ENCODE assay signal across 8 cellular contexts in genomic region chr17:45341389-45342158, GRCh38. TPM values are rescaled to one million over a fixed set of nuclear protein-coding genes. Genes with fewer than 3 reads are reported as not detected.
DNase-seq lines count a peak whose midpoint lies in the region; FAIRE-seq and TF ChIP-seq lines count a peak whose summit lies in the region.

No MANE protein-coding gene starts in this region.

- no peaks in the 10 kb centered on the region for H3K9me3 ChIP-seq in SK-N-MC (ENCODE audit: low read depth, low read length)

- peak; percentile 96 for TF ChIP-seq POLR2A in H54 (IDR thresholded peaks at IDR 0.05; ENCODE audit: low read depth, low read length)

- no peak overlapping the region for H3K9ac ChIP-seq in SK-N-MC (ENCODE audit: insufficient read length)

- peak; percentile 80 for FAIRE-seq in H54 (lab: Jason Lieb, UNC)

- intact Hi-C loops in cardiac septum (cut with DNase I): no loop called here

- H3K36me3 ChIP-seq in SK-N-MC (ENCODE audit: insufficient read depth, low read length): no peaks in the 10 kb centered on the region

- peak overlapping the region; percentile 37; the same call in 1 of the 2 replicates for H3K4me3 ChIP-seq in SK-N-MC
- peak overlapping the region; percentile 1 for H3K4me3 ChIP-seq in skeletal muscle cell (ENCODE audit: low read depth, low read length)

- no peak overlapping the region for H3K27ac ChIP-seq in SK-N-MC

- DNase-seq in H54 (ENCODE audit: insufficient read length, low spot score): peak; percentile 95
- no peak for DNase-seq in SK-N-MC (ENCODE audit: low read depth, low spot score)
- DNase-seq in cardiac septum (ENCODE audit: low spot score): peak; percentile 78
- peak; percentile 91 for DNase-seq in skeletal muscle cell (ENCODE audit: low read depth)
- DNase-seq in C1 segment of cervical spinal cord (lab: John Stamatoyannopoulos, UW): no peak
- DNase-seq in activated gamma-delta T cell treated with Interleukin-2 at 50 U/mL for 16 hours: no peak
- no peak for DNase-seq in activated CD4-positive, alpha-beta T cell treated with anti-CD3 and anti-CD28 coated beads for 4 hours
- DNase-seq in stimulated activated CD4-positive, alpha-beta T cell treated with anti-CD3 and anti-CD28 coated beads, Interleukin-2, amount 100 ng/mL, for 24 hours: no peak

RNA-seq across cellular contexts. Expression of gene MAP3K14, which starts 24.8 kb away (rescaled TPM):
- 14.6 TPM for total RNA-seq in cardiac septum

Comparison
In these comparisons a context has a peak if more than half of its experiments do, and no peak if none do; other contexts are left out.
1. DNase-seq: peak in H54 (single experiment), cardiac septum (single experiment) and skeletal muscle cell (single experiment); none in SK-N-MC (single experiment), C1 segment of cervical spinal cord (0 of 14), activated gamma-delta T cell treated with Interleukin-2 at 50 U/mL for 16 hours (single experiment), activated CD4-positive, alpha-beta T cell treated with anti-CD3 and anti-CD28 coated beads for 4 hours (0 of 2) and stimulated activated CD4-positive, alpha-beta T cell treated with anti-CD3 and anti-CD28 coated beads, Interleukin-2, amount 100 ng/mL, for 24 hours (0 of 2).